8 cellular contexts compared by ENCODE assay signal in the genomic region with DNA sequence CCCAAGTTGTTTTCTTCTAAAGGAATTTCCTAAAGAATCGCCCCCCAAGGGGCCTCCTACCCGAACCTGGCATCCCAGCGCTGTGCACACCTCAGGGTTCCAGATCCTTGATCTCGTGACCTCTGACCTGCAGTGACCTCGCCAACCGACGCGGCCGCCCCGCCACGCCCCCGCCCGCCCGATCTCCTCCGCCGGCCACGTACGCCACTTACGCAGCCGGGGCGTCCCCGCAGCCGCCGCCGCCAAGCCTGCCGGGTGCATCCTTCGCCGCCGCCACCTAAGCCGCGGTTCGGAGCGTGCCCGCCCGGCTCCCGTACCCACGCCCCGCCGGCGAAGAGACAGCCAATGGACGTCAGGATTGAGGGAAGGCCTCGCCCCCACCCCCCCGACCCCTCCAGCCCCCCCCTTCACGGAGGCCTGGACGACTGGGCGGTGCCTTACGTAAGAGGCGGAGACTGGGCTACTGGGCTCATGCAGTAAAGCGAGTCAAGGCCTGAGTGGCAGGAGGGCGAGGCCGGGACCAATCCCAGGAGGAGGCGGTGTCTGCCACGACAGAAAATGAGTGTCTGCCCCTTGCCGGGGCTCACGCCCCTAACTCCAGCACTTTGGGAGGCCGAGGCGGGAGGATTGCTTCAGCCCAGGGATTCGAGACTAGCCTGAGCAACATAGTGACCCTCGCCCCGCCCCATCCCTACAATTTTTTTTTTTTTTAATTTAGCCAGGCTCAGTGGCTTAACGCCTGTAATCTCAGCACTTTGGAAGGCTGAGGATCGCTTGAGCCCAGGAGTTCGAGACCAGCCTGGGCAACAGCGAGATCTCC. TPM values are rescaled to one million over a fixed set of nuclear protein-coding genes. Genes with fewer than 3 reads are reported as not detected.
A peak's percentile ranks its signal among the peaks of the same experiment; 100 is the strongest.
DNase-seq lines count a peak whose midpoint lies in the region; ATAC-seq and TF ChIP-seq lines count a peak whose summit lies in the region.

Gene YIF1B (minus strand): TSS at position 291 of the 820 bp plus-strand sequence. CDS start 30 bp downstream, at position 261.

- WGBS in adrenal gland, 4 donors = 1 to 2% (median 1%) methylated on average over 15 to 64 of the region's 64 CpGs
- 1 to 3% (median 1%) methylated on average over 28 to 64 of the region's 64 CpGs for WGBS in heart left ventricle, 4 donors

- peak within 1 kb of the TSS; percentile 75 for H3K27ac Mint-ChIP-seq in type B pancreatic cell

- H3K36me3 ChIP-seq in adrenal gland (replicated peaks in 1 of 2) (no peaks in the 10 kb centered on the region), heart left ventricle (no peaks in the 10 kb centered on the region)

- TF ChIP-seq POLR2A in GM15510 (IDR thresholded peaks at IDR 0.05; ENCODE audit: borderline replicate concordance, extremely low read depth, insufficient read length) = peak; percentile 41
- no peak for TF ChIP-seq POLR2A in adrenal gland (IDR thresholded peaks at IDR 0.05)
- peak in 1 of 2 donors; percentile 24 for TF ChIP-seq POLR2A in heart left ventricle (IDR thresholded peaks at IDR 0.05)

- peaks cover 3% of the 10 kb centered on the region for H3K36me3 Mint-ChIP-seq in type B pancreatic cell

- DNase-seq in NCI-H146 treated with DMSO at 0.1 percent for 48 hours (lab: John Stamatoyannopoulos, UW; ENCODE audit: unreplicated experiment) (peak; percentile 96), T-helper 1 cell (peak; percentile 90 to 98 (median 94)), adrenal gland (peak; percentile 94 to 99 (median 97)), heart left ventricle (peak; percentile 96 to 99 (median 98)), posterior cingulate gyrus (peak; percentile 92 to 100 (median 96)), type B pancreatic cell (ENCODE audit: extremely low spot score, unreplicated experiment) (peak; percentile 95)

- H3K4me1 ChIP-seq in adrenal gland (replicated peaks in 1 of 2) = peaks cover 21 to 25% of the 10 kb centered on the region in 2 donors
- H3K4me1 ChIP-seq in heart left ventricle = peaks cover 0 to 69% (median 34%) of the 10 kb centered on the region in 12 donors

- TF ChIP-seq CTCF in adrenal gland (IDR thresholded peaks at IDR 0.05) (no peak), heart left ventricle (IDR thresholded peaks at IDR 0.05) (peak in 1 of 12 donors; percentile 17), type B pancreatic cell (conservative IDR thresholded peaks at IDR 0.05) (no peak)

- no peaks in the 10 kb centered on the region for H3K9me3 Mint-ChIP-seq in type B pancreatic cell

- peak within 1 kb of the TSS; percentile 92 for H3K4me3 Mint-ChIP-seq in type B pancreatic cell

- H3K27ac ChIP-seq in adrenal gland (peak within 1 kb of the TSS in 4 of 5 donors; percentile 66 to 88 (median 76)), heart left ventricle (peak within 1 kb of the TSS; percentile 49 to 94 (median 87))

- peaks cover 37% of the 10 kb centered on the region for H3K27me3 Mint-ChIP-seq in type B pancreatic cell

- intact Hi-C loops in adrenal gland (cut with DNase I) = no loop called here
- intact Hi-C loops in heart left ventricle (cut with DNase I) = loop anchor here in 6 of 10 donors (1.0 to 5.0 kb wide), 8 partner anchors 19 to 69 kb away; partner anchors contain the start of genes CATSPERG (in 1 of the 6), PPP1R14A (in 1 of the 6) and PSMD8 (in 1 of the 6)
- intact Hi-C loops in posterior cingulate gyrus (cut with DNase I) = no loop called here

- H3K4me3 ChIP-seq in adrenal gland (peak within 1 kb of the TSS in 2 of 4 donors; percentile 27 to 60), heart left ventricle (peak within 1 kb of the TSS; percentile 36 to 80 (median 68))

- H3K4me1 Mint-ChIP-seq in type B pancreatic cell (ENCODE audit: unreplicated experiment) = peaks cover 3% of the 10 kb centered on the region

- H3K27me3 ChIP-seq in adrenal gland (no peaks in the 10 kb centered on the region), heart left ventricle (no peaks in the 10 kb centered on the region)

- ATAC-seq in HG02884 (IDR thresholded peaks at IDR 0.05; ENCODE audit: unreplicated experiment) (peak; percentile 88), heart left ventricle (peak; percentile 95 to 97 (median 96))

- H3K9me3 ChIP-seq in adrenal gland (replicated peaks in 1 of 3) (no peaks in the 10 kb centered on the region), heart left ventricle (no peaks in the 10 kb centered on the region)

RNA-seq across cellular contexts. Expression of gene YIF1B, which starts in this region (rescaled TPM):
- 10 to 100 TPM; 31.0 to 57.0 (median 37.7) TPM for total RNA-seq in adrenal gland
- 10 to 100 TPM; 23.5 to 53.0 (median 42.1) TPM for polyA plus RNA-seq in adrenal gland
- 10 to 100 TPM; 26.4 to 47.4 (median 31.9) TPM for total RNA-seq in heart left ventricle
- 100 to 1,000 TPM in 1 of 2 donors, 10 to 100 TPM in 1; 39.2 to 113 TPM for polyA plus RNA-seq in heart left ventricle
- total RNA-seq in type B pancreatic cell (ENCODE audit: low replicate concordance) = 41.0 and 42.9 TPM in 2 replicates

Comparison
In these comparisons a context has a peak if more than half of its experiments do, and no peak if none do; other contexts are left out.
1. intact Hi-C loops: an anchor here in heart left ventricle (1.0 to 5.0 kb wide); none called in adrenal gland and posterior cingulate gyrus.